Comparison of ENCODE assay signal across 1 cellular context in the genomic region with DNA sequence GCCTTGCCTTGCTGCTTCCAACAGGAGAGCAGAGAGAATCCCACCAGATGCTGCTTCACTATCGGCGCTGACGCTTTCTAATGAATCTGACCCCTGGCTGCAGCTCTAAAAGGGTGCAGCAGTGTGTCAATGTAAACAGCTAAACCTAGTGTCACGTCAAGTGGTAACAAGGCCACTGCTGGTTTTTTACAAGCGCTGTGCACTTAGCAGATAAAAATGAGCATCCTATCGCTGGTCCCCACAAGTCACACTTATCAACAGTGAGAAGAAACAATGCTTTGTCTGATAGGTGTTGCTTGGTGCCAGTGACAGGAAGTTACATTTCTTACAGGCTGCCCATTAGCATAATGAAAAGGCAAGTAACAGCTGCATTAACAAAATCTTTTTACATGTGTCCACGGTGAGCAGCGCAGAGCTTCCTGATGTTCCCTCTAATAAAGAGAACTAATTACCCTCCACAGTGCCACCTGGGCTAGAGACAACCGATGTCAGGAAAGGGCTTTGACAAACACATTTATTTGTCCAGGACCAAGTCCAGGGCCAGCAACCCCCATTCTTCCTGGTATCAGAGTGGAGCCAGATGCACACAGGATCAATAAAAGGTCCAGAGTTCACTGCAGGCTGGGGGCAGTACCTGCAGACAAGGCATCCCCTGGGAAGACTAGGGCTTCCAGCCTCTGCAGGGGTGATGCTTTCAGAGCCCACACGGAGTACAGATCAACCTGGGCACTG.
TF ChIP-seq lines count a peak whose summit lies in the region.

No MANE protein-coding gene starts in this region.

TF ChIP-seq in K562, 482 proteins besides CTCF, POLR2A, EP300 and RAD21 (continued from another document and continues in another):
- TF ChIP-seq, protein P1, sequence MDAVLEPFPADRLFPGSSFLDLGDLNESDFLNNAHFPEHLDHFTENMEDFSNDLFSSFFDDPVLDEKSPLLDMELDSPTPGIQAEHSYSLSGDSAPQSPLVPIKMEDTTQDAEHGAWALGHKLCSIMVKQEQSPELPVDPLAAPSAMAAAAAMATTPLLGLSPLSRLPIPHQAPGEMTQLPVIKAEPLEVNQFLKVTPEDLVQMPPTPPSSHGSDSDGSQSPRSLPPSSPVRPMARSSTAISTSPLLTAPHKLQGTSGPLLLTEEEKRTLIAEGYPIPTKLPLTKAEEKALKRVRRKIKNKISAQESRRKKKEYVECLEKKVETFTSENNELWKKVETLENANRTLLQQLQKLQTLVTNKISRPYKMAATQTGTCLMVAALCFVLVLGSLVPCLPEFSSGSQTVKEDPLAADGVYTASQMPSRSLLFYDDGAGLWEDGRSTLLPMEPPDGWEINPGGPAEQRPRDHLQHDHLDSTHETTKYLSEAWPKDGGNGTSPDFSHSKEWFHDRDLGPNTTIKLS (IDR thresholded peaks at IDR 0.05; ENCODE audit: borderline replicate concordance, low read depth): no peak
- TF ChIP-seq NFATC3 (IDR thresholded peaks at IDR 0.05) (no peak), DIDO1 (tag; IDR thresholded peaks at IDR 0.05; ENCODE audit: low read depth) (no peak), HNRNPUL1 (IDR thresholded peaks at IDR 0.05; ENCODE audit: low read length) (no peak), NR3C1 (CRISPR knock-in tag; IDR thresholded peaks at IDR 0.05) (no peak), ZNF75A (CRISPR knock-in tag; IDR thresholded peaks at IDR 0.05) (no peak), ZSCAN29 (IDR thresholded peaks at IDR 0.05) (no peak), HIVEP1 (CRISPR knock-in tag; IDR thresholded peaks at IDR 0.05) (no peak), ESRRB (CRISPR knock-in tag; IDR thresholded peaks at IDR 0.05; ENCODE audit: borderline replicate concordance) (no peak), FOXK2 (conservative IDR thresholded peaks at IDR 0.05 in 1 of 2, IDR thresholded peaks at IDR 0.05 in 1 of 2; ENCODE audit: low read depth in 2 of 2) (peak; percentile 73 to 87), WHSC1 (IDR thresholded peaks at IDR 0.05; ENCODE audit: low read length) (no peak), ZNF699 (CRISPR knock-in tag; IDR thresholded peaks at IDR 0.05; ENCODE audit: insufficient replicate concordance) (no peak), PML (IDR thresholded peaks at IDR 0.05; ENCODE audit: low read length) (peak; percentile 43; the same call in 1 of the 2 replicates), BHLHE40 (IDR thresholded peaks at IDR 0.05; ENCODE audit: low read length) (no peak), POLR3G (IDR thresholded peaks at IDR 0.05; ENCODE audit: extremely low read depth, insufficient read length, insufficient replicate concordance) (no peak), TRIM24 (IDR thresholded peaks at IDR 0.05) (peak in 1 of 2 experiments; percentile 32; a peak in 1 of 4 replicates), MEF2D (tag; conservative IDR thresholded peaks at IDR 0.05; ENCODE audit: low read depth) (no peak), NCOR1 (IDR thresholded peaks at IDR 0.05) (peak; percentile 69), BDP1 (IDR thresholded peaks at IDR 0.05; ENCODE audit: insufficient read depth, insufficient read length) (no peak), NCOA6 (IDR thresholded peaks at IDR 0.05) (no peak), JUNB (CRISPR knock-in tag; conservative IDR thresholded peaks at IDR 0.05) (no peak)
- TF ChIP-seq, protein P2, sequence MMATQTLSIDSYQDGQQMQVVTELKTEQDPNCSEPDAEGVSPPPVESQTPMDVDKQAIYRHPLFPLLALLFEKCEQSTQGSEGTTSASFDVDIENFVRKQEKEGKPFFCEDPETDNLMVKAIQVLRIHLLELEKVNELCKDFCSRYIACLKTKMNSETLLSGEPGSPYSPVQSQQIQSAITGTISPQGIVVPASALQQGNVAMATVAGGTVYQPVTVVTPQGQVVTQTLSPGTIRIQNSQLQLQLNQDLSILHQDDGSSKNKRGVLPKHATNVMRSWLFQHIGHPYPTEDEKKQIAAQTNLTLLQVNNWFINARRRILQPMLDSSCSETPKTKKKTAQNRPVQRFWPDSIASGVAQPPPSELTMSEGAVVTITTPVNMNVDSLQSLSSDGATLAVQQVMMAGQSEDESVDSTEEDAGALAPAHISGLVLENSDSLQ (IDR thresholded peaks at IDR 0.05): peak; percentile 37
- TF ChIP-seq, protein P3, sequence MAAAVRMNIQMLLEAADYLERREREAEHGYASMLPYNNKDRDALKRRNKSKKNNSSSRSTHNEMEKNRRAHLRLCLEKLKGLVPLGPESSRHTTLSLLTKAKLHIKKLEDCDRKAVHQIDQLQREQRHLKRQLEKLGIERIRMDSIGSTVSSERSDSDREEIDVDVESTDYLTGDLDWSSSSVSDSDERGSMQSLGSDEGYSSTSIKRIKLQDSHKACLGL (CRISPR knock-in tag; IDR thresholded peaks at IDR 0.05; ENCODE audit: borderline replicate concordance, poor library complexity, severe bottlenecking): no peak
- TF ChIP-seq, protein P4, sequence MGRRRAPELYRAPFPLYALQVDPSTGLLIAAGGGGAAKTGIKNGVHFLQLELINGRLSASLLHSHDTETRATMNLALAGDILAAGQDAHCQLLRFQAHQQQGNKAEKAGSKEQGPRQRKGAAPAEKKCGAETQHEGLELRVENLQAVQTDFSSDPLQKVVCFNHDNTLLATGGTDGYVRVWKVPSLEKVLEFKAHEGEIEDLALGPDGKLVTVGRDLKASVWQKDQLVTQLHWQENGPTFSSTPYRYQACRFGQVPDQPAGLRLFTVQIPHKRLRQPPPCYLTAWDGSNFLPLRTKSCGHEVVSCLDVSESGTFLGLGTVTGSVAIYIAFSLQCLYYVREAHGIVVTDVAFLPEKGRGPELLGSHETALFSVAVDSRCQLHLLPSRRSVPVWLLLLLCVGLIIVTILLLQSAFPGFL (CRISPR knock-in tag; IDR thresholded peaks at IDR 0.05): no peak
- TF ChIP-seq, protein P5, sequence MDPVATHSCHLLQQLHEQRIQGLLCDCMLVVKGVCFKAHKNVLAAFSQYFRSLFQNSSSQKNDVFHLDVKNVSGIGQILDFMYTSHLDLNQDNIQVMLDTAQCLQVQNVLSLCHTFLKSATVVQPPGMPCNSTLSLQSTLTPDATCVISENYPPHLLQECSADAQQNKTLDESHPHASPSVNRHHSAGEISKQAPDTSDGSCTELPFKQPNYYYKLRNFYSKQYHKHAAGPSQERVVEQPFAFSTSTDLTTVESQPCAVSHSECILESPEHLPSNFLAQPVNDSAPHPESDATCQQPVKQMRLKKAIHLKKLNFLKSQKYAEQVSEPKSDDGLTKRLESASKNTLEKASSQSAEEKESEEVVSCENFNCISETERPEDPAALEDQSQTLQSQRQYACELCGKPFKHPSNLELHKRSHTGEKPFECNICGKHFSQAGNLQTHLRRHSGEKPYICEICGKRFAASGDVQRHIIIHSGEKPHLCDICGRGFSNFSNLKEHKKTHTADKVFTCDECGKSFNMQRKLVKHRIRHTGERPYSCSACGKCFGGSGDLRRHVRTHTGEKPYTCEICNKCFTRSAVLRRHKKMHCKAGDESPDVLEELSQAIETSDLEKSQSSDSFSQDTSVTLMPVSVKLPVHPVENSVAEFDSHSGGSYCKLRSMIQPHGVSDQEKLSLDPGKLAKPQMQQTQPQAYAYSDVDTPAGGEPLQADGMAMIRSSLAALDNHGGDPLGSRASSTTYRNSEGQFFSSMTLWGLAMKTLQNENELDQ (CRISPR knock-in tag; IDR thresholded peaks at IDR 0.05; ENCODE audit: borderline replicate concordance): no peak
- TF ChIP-seq, protein P6, sequence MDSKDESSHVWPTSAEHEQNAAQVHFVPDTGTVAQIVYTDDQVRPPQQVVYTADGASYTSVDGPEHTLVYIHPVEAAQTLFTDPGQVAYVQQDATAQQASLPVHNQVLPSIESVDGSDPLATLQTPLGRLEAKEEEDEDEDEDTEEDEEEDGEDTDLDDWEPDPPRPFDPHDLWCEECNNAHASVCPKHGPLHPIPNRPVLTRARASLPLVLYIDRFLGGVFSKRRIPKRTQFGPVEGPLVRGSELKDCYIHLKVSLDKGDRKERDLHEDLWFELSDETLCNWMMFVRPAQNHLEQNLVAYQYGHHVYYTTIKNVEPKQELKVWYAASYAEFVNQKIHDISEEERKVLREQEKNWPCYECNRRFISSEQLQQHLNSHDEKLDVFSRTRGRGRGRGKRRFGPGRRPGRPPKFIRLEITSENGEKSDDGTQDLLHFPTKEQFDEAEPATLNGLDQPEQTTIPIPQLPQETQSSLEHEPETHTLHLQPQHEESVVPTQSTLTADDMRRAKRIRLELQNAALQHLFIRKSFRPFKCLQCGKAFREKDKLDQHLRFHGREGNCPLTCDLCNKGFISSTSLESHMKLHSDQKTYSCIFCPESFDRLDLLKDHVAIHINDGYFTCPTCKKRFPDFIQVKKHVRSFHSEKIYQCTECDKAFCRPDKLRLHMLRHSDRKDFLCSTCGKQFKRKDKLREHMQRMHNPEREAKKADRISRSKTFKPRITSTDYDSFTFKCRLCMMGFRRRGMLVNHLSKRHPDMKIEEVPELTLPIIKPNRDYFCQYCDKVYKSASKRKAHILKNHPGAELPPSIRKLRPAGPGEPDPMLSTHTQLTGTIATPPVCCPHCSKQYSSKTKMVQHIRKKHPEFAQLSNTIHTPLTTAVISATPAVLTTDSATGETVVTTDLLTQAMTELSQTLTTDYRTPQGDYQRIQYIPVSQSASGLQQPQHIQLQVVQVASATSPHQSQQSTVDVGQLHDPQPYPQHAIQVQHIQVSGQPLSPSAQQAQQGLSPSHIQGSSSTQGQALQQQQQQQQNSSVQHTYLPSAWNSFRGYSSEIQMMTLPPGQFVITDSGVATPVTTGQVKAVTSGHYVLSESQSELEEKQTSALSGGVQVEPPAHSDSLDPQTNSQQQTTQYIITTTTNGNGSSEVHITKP (IDR thresholded peaks at IDR 0.05; ENCODE audit: partially characterized antibody): no peak
- TF ChIP-seq, protein P7, sequence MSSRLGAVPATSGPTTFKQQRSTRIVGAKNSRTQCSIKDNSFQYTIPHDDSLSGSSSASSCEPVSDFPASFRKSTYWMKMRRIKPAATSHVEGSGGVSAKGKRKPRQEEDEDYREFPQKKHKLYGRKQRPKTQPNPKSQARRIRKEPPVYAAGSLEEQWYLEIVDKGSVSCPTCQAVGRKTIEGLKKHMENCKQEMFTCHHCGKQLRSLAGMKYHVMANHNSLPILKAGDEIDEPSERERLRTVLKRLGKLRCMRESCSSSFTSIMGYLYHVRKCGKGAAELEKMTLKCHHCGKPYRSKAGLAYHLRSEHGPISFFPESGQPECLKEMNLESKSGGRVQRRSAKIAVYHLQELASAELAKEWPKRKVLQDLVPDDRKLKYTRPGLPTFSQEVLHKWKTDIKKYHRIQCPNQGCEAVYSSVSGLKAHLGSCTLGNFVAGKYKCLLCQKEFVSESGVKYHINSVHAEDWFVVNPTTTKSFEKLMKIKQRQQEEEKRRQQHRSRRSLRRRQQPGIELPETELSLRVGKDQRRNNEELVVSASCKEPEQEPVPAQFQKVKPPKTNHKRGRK (tag; IDR thresholded peaks at IDR 0.05): no peak
- TF ChIP-seq, protein P8, sequence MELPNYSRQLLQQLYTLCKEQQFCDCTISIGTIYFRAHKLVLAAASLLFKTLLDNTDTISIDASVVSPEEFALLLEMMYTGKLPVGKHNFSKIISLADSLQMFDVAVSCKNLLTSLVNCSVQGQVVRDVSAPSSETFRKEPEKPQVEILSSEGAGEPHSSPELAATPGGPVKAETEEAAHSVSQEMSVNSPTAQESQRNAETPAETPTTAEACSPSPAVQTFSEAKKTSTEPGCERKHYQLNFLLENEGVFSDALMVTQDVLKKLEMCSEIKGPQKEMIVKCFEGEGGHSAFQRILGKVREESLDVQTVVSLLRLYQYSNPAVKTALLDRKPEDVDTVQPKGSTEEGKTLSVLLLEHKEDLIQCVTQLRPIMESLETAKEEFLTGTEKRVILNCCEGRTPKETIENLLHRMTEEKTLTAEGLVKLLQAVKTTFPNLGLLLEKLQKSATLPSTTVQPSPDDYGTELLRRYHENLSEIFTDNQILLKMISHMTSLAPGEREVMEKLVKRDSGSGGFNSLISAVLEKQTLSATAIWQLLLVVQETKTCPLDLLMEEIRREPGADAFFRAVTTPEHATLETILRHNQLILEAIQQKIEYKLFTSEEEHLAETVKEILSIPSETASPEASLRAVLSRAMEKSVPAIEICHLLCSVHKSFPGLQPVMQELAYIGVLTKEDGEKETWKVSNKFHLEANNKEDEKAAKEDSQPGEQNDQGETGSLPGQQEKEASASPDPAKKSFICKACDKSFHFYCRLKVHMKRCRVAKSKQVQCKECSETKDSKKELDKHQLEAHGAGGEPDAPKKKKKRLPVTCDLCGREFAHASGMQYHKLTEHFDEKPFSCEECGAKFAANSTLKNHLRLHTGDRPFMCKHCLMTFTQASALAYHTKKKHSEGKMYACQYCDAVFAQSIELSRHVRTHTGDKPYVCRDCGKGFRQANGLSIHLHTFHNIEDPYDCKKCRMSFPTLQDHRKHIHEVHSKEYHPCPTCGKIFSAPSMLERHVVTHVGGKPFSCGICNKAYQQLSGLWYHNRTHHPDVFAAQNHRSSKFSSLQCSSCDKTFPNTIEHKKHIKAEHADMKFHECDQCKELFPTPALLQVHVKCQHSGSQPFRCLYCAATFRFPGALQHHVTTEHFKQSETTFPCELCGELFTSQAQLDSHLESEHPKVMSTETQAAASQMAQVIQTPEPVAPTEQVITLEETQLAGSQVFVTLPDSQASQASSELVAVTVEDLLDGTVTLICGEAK (IDR thresholded peaks at IDR 0.05): no peak
- TF ChIP-seq, protein P8 (CRISPR knock-in tag; IDR thresholded peaks at IDR 0.05): no peak
